ENCODE assay signal across 12 cellular contexts in the genomic region with DNA sequence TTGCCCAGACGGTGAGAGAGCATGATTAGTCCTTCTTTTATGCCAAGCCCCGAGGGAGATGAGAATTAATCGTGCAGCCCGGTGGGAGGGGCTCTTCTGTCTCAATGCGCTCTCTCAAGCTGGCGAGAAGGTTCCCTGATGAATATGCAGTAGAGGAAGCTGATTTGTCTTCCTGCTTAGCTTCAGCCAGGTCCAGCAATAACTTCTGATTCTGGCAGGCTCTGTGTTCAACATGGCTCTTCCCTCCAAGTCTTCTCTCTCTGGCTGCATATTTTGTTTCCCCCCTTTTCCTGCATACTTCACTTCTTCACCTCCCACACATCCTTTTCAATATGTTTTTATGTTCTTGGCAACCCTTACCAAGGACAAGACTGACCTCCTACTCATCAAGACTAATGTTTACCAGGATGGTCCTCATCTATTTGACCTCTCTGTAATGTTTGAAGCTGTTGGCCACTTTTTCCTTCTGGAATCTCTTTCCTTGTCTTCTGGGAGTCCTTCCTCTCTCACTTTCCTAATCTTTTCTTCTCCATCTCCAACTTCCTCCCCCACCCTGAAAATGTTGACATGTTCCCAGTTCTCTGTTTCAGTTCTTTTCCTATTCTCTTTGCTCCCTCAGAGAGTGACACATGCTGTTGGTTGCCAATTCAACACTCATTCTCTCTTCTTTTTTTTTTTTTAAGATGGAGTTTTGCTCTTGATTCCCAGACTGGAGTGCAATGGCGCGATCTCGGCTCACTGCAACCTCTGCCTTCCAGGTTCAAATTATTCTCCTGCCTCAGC. TPM values are rescaled to one million over a fixed set of nuclear protein-coding genes. Genes with fewer than 3 reads are reported as not detected.
A peak's percentile ranks its signal among the peaks of the same experiment; 100 is the strongest.
DNase-seq lines count a peak whose midpoint lies in the region; FAIRE-seq and TF ChIP-seq lines count a peak whose summit lies in the region.
"Had no signal": no experiment of that assay in that cellular context is flagged by ENCODE, and none has a peak within 500 bp of the region (broad histone marks: within the 10 kb centered on the region; RNA-seq: fewer than 3 reads in every experiment).

No MANE protein-coding gene starts in this region.

- WGBS in smooth muscle cell (ENCODE audit: low lambda C conversion rate), result 67% methylated on average over 9 of the region's 9 CpGs
- WGBS in small intestine, 3 donors, result 47 to 70% (median 62%) methylated on average over 9 of the region's 9 CpGs

- TF ChIP-seq CTCF in A673 (conservative IDR thresholded peaks at IDR 0.05; ENCODE audit: low read depth, low read length) (no peak), cardiac fibroblast (IDR thresholded peaks at IDR 0.05; ENCODE audit: low read depth, low read length) (no peak), smooth muscle cell (IDR thresholded peaks at IDR 0.05; ENCODE audit: borderline replicate concordance, insufficient read depth, poor library complexity, severe bottlenecking) (no peak), colonic mucosa (IDR thresholded peaks at IDR 0.05) (no peak)

- POLR2A ChIA-PET in A673 (lab: Charles Lee; ENCODE audit: low non-redundant PET), result no interaction called here

- H3F3A ChIP-seq in smooth muscle cell (ENCODE audit: low read depth), result peaks cover 13% of the 10 kb centered on the region

- H3K9me3 ChIP-seq in A673 (ENCODE audit: low read depth, low read length, poor library complexity, severe bottlenecking) (no peaks in the 10 kb centered on the region), smooth muscle cell (replicated peaks; ENCODE audit: low read depth) (no peaks in the 10 kb centered on the region), colonic mucosa (no peaks in the 10 kb centered on the region), small intestine (ENCODE audit: control insufficient read depth, low read depth) (no peaks in the 10 kb centered on the region)
- H3K9me3 ChIP-seq: SJSA1 had no signal

- peak; percentile 74 for DNase-seq in A673 (ENCODE audit: low spot score)
- peak; percentile 74 for DNase-seq in NCI-H1105 (lab: John Stamatoyannopoulos, UW)
- peak; percentile 60 to 93 for DNase-seq in cardiac fibroblast (ENCODE audit: low read depth in 2 of 2)
- peak; percentile 8 for DNase-seq in medulla oblongata (ENCODE audit: extremely low spot score)
- no peak for DNase-seq in smooth muscle cell (lab: John Stamatoyannopoulos, UW; ENCODE audit: unreplicated experiment)
- no peak for DNase-seq in colonic mucosa
- no peak for DNase-seq in SHP77 treated with DMSO at 0.1 percent for 48 hours (lab: John Stamatoyannopoulos, UW)
- no peak for DNase-seq in small intestine
- DNase-seq: activated CD4-positive, alpha-beta T cell treated with anti-CD3 and anti-CD28 coated beads, Interleukin-2, amount 10 ng/mL, durations not matched to agents 7 days and 5 days; activated gamma-delta T cell treated with Interleukin-2 at 50 U/mL for 16 hours; NCI-H1930 had no signal

- H3K4me1 ChIP-seq in A673 (ENCODE audit: insufficient read depth, low read length, poor library complexity, severe bottlenecking), result peaks cover 13% of the 10 kb centered on the region
- H3K4me1 ChIP-seq in smooth muscle cell (ENCODE audit: low read depth), result no peaks in the 10 kb centered on the region
- H3K4me1 ChIP-seq in colonic mucosa, result no peaks in the 10 kb centered on the region
- no peaks in the 10 kb centered on the region for H3K4me1 ChIP-seq in small intestine (ENCODE audit: control insufficient read depth in 2 of 2, insufficient read depth in 1 of 2, low read depth in 1 of 2, low read length in 1 of 2)

- H2AFZ ChIP-seq in smooth muscle cell (ENCODE audit: low read depth), result no peak overlapping the region

- no peaks in the 10 kb centered on the region for H4K20me1 ChIP-seq in smooth muscle cell (ENCODE audit: low read depth)

- no TSS peak for BruUV-seq in A673 (replicated peaks; lab: Mats Ljungman, UMichigan)

- no peak for FAIRE-seq in small intestine (lab: Jason Lieb, UNC)

- H3K27me3 ChIP-seq in A673 (replicated peaks; ENCODE audit: insufficient read depth, low read depth, low read length, poor library complexity), result no peaks in the 10 kb centered on the region
- no peaks in the 10 kb centered on the region for H3K27me3 ChIP-seq in smooth muscle cell (ENCODE audit: low read depth)
- no peaks in the 10 kb centered on the region for H3K27me3 ChIP-seq in colonic mucosa
- H3K27me3 ChIP-seq in small intestine (ENCODE audit: control insufficient read depth in 2 of 2, insufficient read depth in 2 of 2, low read length in 2 of 2), result peaks cover 0 to 4% of the 10 kb centered on the region in 2 donors
- H3K27me3 ChIP-seq: SJSA1 had no signal

- CTCF ChIA-PET in A673 (lab: Charles Lee), result no interaction called here

- intact Hi-C loops in A673 (cut with micrococcal nuclease; ENCODE audit: unreplicated experiment) (no loop called here), colonic mucosa (cut with DNase I) (no loop called here)

- no peaks in the 10 kb centered on the region for H3K36me3 ChIP-seq in A673 (ENCODE audit: insufficient read depth, low read length, poor library complexity, severe bottlenecking)
- no peaks in the 10 kb centered on the region for H3K36me3 ChIP-seq in smooth muscle cell (ENCODE audit: low read depth)
- H3K36me3 ChIP-seq in colonic mucosa, result no peaks in the 10 kb centered on the region
- H3K36me3 ChIP-seq in small intestine (ENCODE audit: control insufficient read depth in 2 of 2, insufficient read depth in 2 of 2, low read length in 2 of 2), result no peaks in the 10 kb centered on the region
- H3K36me3 ChIP-seq: SJSA1 had no signal

- no peaks in the 10 kb centered on the region for H3K79me2 ChIP-seq in smooth muscle cell (ENCODE audit: low read depth)

- H3K9ac ChIP-seq in smooth muscle cell (ENCODE audit: low read depth) (no peak overlapping the region), colonic mucosa (ENCODE audit: low read depth in 2 of 2, low read length in 2 of 2) (no peak overlapping the region)

- H3K4me3 ChIP-seq in A673 (ENCODE audit: low read depth, low read length, poor library complexity, severe bottlenecking) (no peak overlapping the region), cardiac fibroblast (replicated peaks in 1 of 2; ENCODE audit: low read depth in 2 of 2, low read length in 2 of 2) (no peak overlapping the region), smooth muscle cell (no peak overlapping the region), colonic mucosa (no peak overlapping the region), small intestine (ENCODE audit: low read depth in 1 of 2, low read length in 2 of 2) (no peak overlapping the region)
- H3K4me3 ChIP-seq: SJSA1 had no signal

- H3K4me2 ChIP-seq in smooth muscle cell, result no peak overlapping the region

- H3K27ac ChIP-seq in A673 (ENCODE audit: low read depth, low read length, poor library complexity, severe bottlenecking) (peak overlapping the region; percentile 28), smooth muscle cell (ENCODE audit: low read depth) (no peak overlapping the region), colonic mucosa (no peak overlapping the region), small intestine (ENCODE audit: low read depth in 1 of 2, low read length in 1 of 2) (no peak overlapping the region)
- H3K27ac ChIP-seq: SJSA1 had no signal

RNA-seq across cellular contexts. Expression of gene ARL4D, which starts 33.1 kb away (rescaled TPM):
- total RNA-seq in A673 (2021) (4.3 and 5.5 TPM in 2 replicates), smooth muscle cell (9.9 and 10.3 TPM in 2 replicates), colonic mucosa (1 to 10 TPM; 2.0 to 5.7 TPM)
- polyA plus RNA-seq in smooth muscle cell (25.9 and 27.6 TPM in 2 replicates), small intestine (10 to 100 TPM in 1 of 3 donors, 1 to 10 TPM in 1, under 1 TPM in 1; 0.45 to 10.1 (median 2.4) TPM)

RNA-seq across cellular contexts. Expression of gene DHX8, which starts 51.8 kb away (rescaled TPM):
- total RNA-seq in A673 (2021) (24.4 and 41.2 TPM in 2 replicates), smooth muscle cell (24.4 and 36.9 TPM in 2 replicates), colonic mucosa (10 to 100 TPM; 44.5 to 47.6 TPM)
- polyA plus RNA-seq in smooth muscle cell (24.4 and 27.5 TPM in 2 replicates), small intestine (10 to 100 TPM; 21.6 to 33.8 (median 27.3) TPM)

Comparison
In these comparisons a context has a peak if more than half of its experiments do, and no peak if none do; other contexts are left out.
1. DNase-seq: peak in A673 (single experiment), NCI-H1105 (single experiment), cardiac fibroblast (2 of 2) and medulla oblongata (single experiment); none in smooth muscle cell (single experiment), colonic mucosa (single experiment), SHP77 treated with DMSO at 0.1 percent for 48 hours (single experiment) and small intestine (single experiment).